ENCODE assay signal across 8 cellular contexts in genomic region chr6:37566209-37566859, GRCh38.
A peak's percentile ranks its signal among the peaks of the same experiment; 100 is the strongest.
DNase-seq lines count a peak whose midpoint lies in the region; TF ChIP-seq lines count a peak whose summit lies in the region.

No MANE protein-coding gene starts in this region.

- no peak overlapping the region for H2BK120ac ChIP-seq in mesenchymal stem cell (ENCODE audit: low read depth, low read length)

- no peaks in the 10 kb centered on the region for H3K9me3 ChIP-seq in mesenchymal stem cell (ENCODE audit: control insufficient read depth, low read length)

- H2AK5ac ChIP-seq in mesenchymal stem cell (ENCODE audit: low read length, severe bottlenecking): no peak overlapping the region

- no peak overlapping the region for H2AFZ ChIP-seq in mesenchymal stem cell (ENCODE audit: low read depth, low read length)

- H2BK15ac ChIP-seq in mesenchymal stem cell (ENCODE audit: low read depth, poor library complexity, severe bottlenecking): no peak overlapping the region

- H3K9ac ChIP-seq in mesenchymal stem cell (ENCODE audit: low read length): peak overlapping the region; percentile 51

- TF ChIP-seq CTCF in dorsolateral prefrontal cortex (IDR thresholded peaks at IDR 0.05 in 54 of 56, conservative IDR thresholded peaks at IDR 0.05 in 2 of 56; ENCODE audit: low read depth in 1 of 56, partially characterized antibody in 56 of 56): peak; percentile 54 to 94 (median 86)

- H3K14ac ChIP-seq in mesenchymal stem cell (ENCODE audit: low read length in 2 of 2): no peak overlapping the region

- no peaks in the 10 kb centered on the region for H3K79me1 ChIP-seq in mesenchymal stem cell (replicated peaks; ENCODE audit: low read length, poor library complexity, severe bottlenecking)

- WGBS in mesenchymal stem cell: 9% methylated on average over 19 of the region's 22 CpGs

- H3K36me3 ChIP-seq in mesenchymal stem cell (ENCODE audit: control insufficient read depth in 1 of 2, insufficient read depth in 2 of 2, low read depth in 1 of 2, low read length in 2 of 2): no peaks in the 10 kb centered on the region

- no peak overlapping the region for H3K18ac ChIP-seq in mesenchymal stem cell (ENCODE audit: low read depth in 1 of 2, low read length in 2 of 2)

- H3K4me1 ChIP-seq in mesenchymal stem cell (ENCODE audit: control insufficient read depth, insufficient read depth, low read depth, low read length): peaks cover 9% of the 10 kb centered on the region

- H4K8ac ChIP-seq in mesenchymal stem cell (ENCODE audit: low read length): no peak overlapping the region

- no peak overlapping the region for H3K4ac ChIP-seq in mesenchymal stem cell (ENCODE audit: low read depth in 1 of 2, low read length in 2 of 2)

- no peak overlapping the region for H3K23ac ChIP-seq in mesenchymal stem cell (ENCODE audit: low read length in 2 of 2)

- H2BK12ac ChIP-seq in mesenchymal stem cell (ENCODE audit: low read length in 2 of 2): no peak overlapping the region

- H3K27ac ChIP-seq in dorsolateral prefrontal cortex: peak overlapping the region in 38 of 59 donors; percentile 9 to 82 (median 53)
- H3K27ac ChIP-seq in mesenchymal stem cell (ENCODE audit: low read length, poor library complexity, severe bottlenecking): no peak overlapping the region

- H2BK5ac ChIP-seq in mesenchymal stem cell (ENCODE audit: low read depth, low read length, poor library complexity, severe bottlenecking): no peak overlapping the region

- H4K91ac ChIP-seq in mesenchymal stem cell (ENCODE audit: low read length): peak overlapping the region; percentile 18

- H3K4me3 ChIP-seq in dorsolateral prefrontal cortex (peak overlapping the region; percentile 30 to 71 (median 56)), mesenchymal stem cell (ENCODE audit: insufficient read depth in 1 of 2, low read depth in 1 of 2, low read length in 2 of 2) (peak overlapping the region in 1 of 2 experiments; percentile 56)

- peak overlapping the region; percentile 68 for H3K4me2 ChIP-seq in mesenchymal stem cell (ENCODE audit: low read length, poor library complexity, severe bottlenecking)

- H3K27me3 ChIP-seq in dorsolateral prefrontal cortex (no peaks in the 10 kb centered on the region), mesenchymal stem cell (ENCODE audit: control insufficient read depth in 1 of 2, insufficient read depth in 1 of 2, low read length in 2 of 2) (peaks cover 81 to 93% of the 10 kb centered on the region in 2 experiments)

- DNase-seq in DMS 273 treated with DMSO at 0.1 percent for 48 hours (lab: John Stamatoyannopoulos, UW): peak; percentile 61
- DNase-seq in HCEC 1CT: peak; percentile 18
- DNase-seq in NCI-H2196 (lab: John Stamatoyannopoulos, UW; ENCODE audit: unreplicated experiment): peak; percentile 73
- DNase-seq in activated CD4-positive, alpha-beta T cell treated with anti-CD3 and anti-CD28 coated beads, Interleukin-2, amount 50 U/mL, for 4 hours: peak; percentile 50 to 55
- peak; percentile 53 to 85 (median 62) for DNase-seq in dorsolateral prefrontal cortex
- peak; percentile 54 for DNase-seq in mesenchymal stem cell
- peak; percentile 19 to 43 for DNase-seq in stimulated activated CD8-positive, alpha-beta memory T cell treated with anti-CD3 and anti-CD28 coated beads, Interleukin-15, amount 100 ng/mL, for 4 hours (ENCODE audit: low read depth in 2 of 2)
- no peak for DNase-seq in NOMO-1 treated with dmso at 0.1 percent for 144 hours (lab: John Stamatoyannopoulos, UW; ENCODE audit: unreplicated experiment)

- intact Hi-C loops in dorsolateral prefrontal cortex (cut with DNase I): loop anchor here (1.0 to 5.0 kb wide), 6 partner anchors 64 to 199 kb away; partner anchors contain the start of gene CMTR1 (in 1 of the 2)
